11 cellular contexts compared by ENCODE assay signal in genomic region chr3:184448321-184449160, GRCh38.
DNase-seq lines count a peak whose midpoint lies in the region; ATAC-seq and TF ChIP-seq lines count a peak whose summit lies in the region.
"Had no signal": no experiment of that assay in that cellular context is flagged by ENCODE, and none has a peak within 500 bp of the region (broad histone marks: within the 10 kb centered on the region; RNA-seq: fewer than 3 reads in every experiment).

No MANE protein-coding gene starts in this region.

- no peak overlapping the region for H3K27ac ChIP-seq in neuronal stem cell (replicated peaks; ENCODE audit: low read length)
- H3K27ac ChIP-seq in caudate nucleus (ENCODE audit: low read depth, low read length), result no peak overlapping the region

- H3K23ac ChIP-seq in neuronal stem cell (ENCODE audit: low read depth, low read length, poor library complexity), result no peak overlapping the region

- no peak overlapping the region for H3K18ac ChIP-seq in neuronal stem cell (ENCODE audit: low read length)

- H3K4me1 ChIP-seq in neuronal stem cell (ENCODE audit: control insufficient read depth in 2 of 2, insufficient read depth in 1 of 2, low read depth in 1 of 2, low read length in 2 of 2), result no peaks in the 10 kb centered on the region

- DNase-seq in AG20443 (ENCODE audit: low spot score) (peak; percentile 32), LNCaP clone FGC (ENCODE audit: low read depth) (peak; percentile 30), epithelial cell of esophagus (ENCODE audit: low read depth) (peak; percentile 97), neuronal stem cell (ENCODE audit: low spot score) (no peak), NCI-H510A (lab: John Stamatoyannopoulos, UW) (no peak), caudate nucleus (lab: John Stamatoyannopoulos, UW) (no peak), NCI-H2029 treated with DMSO at 0.1 percent for 48 hours (lab: John Stamatoyannopoulos, UW) (no peak)
- DNase-seq: activated CD8-positive, alpha-beta memory T cell treated with anti-CD3 and anti-CD28 coated beads, Interleukin-2, amount 50 U/mL, for 48 hours; NCI-H2081 treated with DMSO at 0.1 percent for 48 hours; T-helper 1 cell had no signal

- no peak overlapping the region for H3K4ac ChIP-seq in neuronal stem cell (ENCODE audit: low read length)

- peaks cover 0 to 7% (median 0%) of the 10 kb centered on the region in 3 experiments for H3K27me3 ChIP-seq in neuronal stem cell (ENCODE audit: control insufficient read depth in 3 of 3, insufficient read depth in 3 of 3, low read depth in 1 of 3, low read length in 3 of 3)

- H3K14ac ChIP-seq in neuronal stem cell (ENCODE audit: low read length), result no peak overlapping the region

- no peak overlapping the region for H2AFZ ChIP-seq in neuronal stem cell (ENCODE audit: low read length)

- H3K4me3 ChIP-seq in LNCaP clone FGC (ENCODE audit: low read depth, low read length) (no peak overlapping the region), epithelial cell of esophagus (ENCODE audit: low read length) (no peak overlapping the region), neuronal stem cell (ENCODE audit: low read length in 2 of 2) (no peak overlapping the region)

- H4K8ac ChIP-seq in neuronal stem cell (ENCODE audit: low read depth, low read length), result no peak overlapping the region

- H3K9ac ChIP-seq in neuronal stem cell (ENCODE audit: low read depth, low read length, poor library complexity), result no peak overlapping the region

- no peak for TF ChIP-seq CTCF in LNCaP clone FGC (IDR thresholded peaks at IDR 0.05; ENCODE audit: control insufficient read depth, extremely low read depth, insufficient read depth)
- no peak for TF ChIP-seq CTCF in epithelial cell of esophagus (IDR thresholded peaks at IDR 0.05; ENCODE audit: insufficient read depth, low read depth, low read length, missing control alignments)

- peak overlapping the region; percentile 73 for H2BK12ac ChIP-seq in neuronal stem cell (ENCODE audit: low read length)

- H2BK120ac ChIP-seq in neuronal stem cell (ENCODE audit: low read depth, low read length), result no peak overlapping the region

- H3K79me1 ChIP-seq in neuronal stem cell (ENCODE audit: low read depth, low read length), result no peaks in the 10 kb centered on the region

- no peak overlapping the region for H4K91ac ChIP-seq in neuronal stem cell (ENCODE audit: low read depth, low read length, poor library complexity)

- H3K9me3 ChIP-seq in neuronal stem cell (replicated peaks in 1 of 2; ENCODE audit: control insufficient read depth in 2 of 2, insufficient read depth in 1 of 2, low read depth in 1 of 2, low read length in 2 of 2), result no peaks in the 10 kb centered on the region

- peak overlapping the region; percentile 11 for H2AK5ac ChIP-seq in neuronal stem cell (ENCODE audit: low read depth, low read length)

- no peak overlapping the region for H2BK5ac ChIP-seq in neuronal stem cell (ENCODE audit: low read length)

- no peak overlapping the region for H2BK15ac ChIP-seq in neuronal stem cell (ENCODE audit: low read length)

- WGBS in neuronal stem cell (ENCODE audit: extremely low coverage in 2 of 2, insufficient read length in 2 of 2, insufficient replicate concordance in 1 of 2), 2 donors, result no CpG with 5 or more reads among the region's 8 CpGs

- no peak overlapping the region for H3K4me2 ChIP-seq in neuronal stem cell (ENCODE audit: insufficient read depth, low read length, poor library complexity, severe bottlenecking)

- H3K36me3 ChIP-seq in neuronal stem cell (replicated peaks in 1 of 2; ENCODE audit: control insufficient read depth in 2 of 2, insufficient read depth in 2 of 2, low read length in 2 of 2), result no peaks in the 10 kb centered on the region

- ATAC-seq in HG03045 (IDR thresholded peaks at IDR 0.05; ENCODE audit: unreplicated experiment), result no peak

Comparison
In these comparisons a context has a peak if more than half of its experiments do, and no peak if none do; other contexts are left out.
1. DNase-seq: peak in AG20443 (single experiment), LNCaP clone FGC (single experiment) and epithelial cell of esophagus (single experiment); none in neuronal stem cell (single experiment), NCI-H510A (single experiment), caudate nucleus (0 of 61) and NCI-H2029 treated with DMSO at 0.1 percent for 48 hours (single experiment).